ENCODE assay signal across 8 cellular contexts in the genomic region with DNA sequence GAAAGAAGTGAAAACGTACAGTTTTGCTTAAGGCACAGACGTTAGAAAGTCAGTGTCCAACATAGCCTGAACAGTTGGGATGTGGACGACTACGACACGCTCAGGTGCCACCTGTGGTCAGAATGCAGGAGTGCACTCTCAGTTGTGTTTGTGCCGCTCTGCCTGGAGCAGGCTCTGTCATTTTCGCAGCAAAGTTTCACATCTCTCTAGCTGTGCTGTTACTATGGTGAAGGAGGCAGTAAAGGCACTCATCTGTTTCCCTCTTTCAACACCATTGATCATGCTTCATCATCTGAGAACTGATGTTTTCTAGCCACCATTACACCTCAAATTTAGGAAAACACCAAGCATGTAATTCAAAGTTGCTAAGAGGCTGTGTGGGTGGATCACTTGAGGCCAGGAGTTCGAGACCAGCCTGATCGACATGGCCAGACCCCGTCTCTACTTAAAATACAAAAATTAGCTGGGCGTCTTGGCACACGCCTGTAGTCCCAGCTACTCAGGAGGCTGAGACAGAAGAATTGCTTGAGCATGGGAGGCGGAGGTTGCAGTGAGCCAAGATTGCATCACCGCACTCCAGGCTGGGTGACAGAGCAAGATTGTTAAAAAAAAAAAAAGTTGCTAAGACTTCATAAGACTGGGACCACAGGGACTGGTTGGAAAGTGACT.
DNase-seq lines count a peak whose midpoint lies in the region; ATAC-seq lines count a peak whose summit lies in the region.

No MANE protein-coding gene starts in this region.

- H3K36me3 Mint-ChIP-seq in stimulated activated effector memory CD8-positive, alpha-beta T cell treated with anti-CD3 and anti-CD28 coated beads, Interleukin-12 subunit alpha, Interleukin-12 subunit beta, amount 100 ng/mL, for 72 hours, result no peaks in the 10 kb centered on the region

- H3K27ac Mint-ChIP-seq in stimulated activated effector memory CD8-positive, alpha-beta T cell treated with anti-CD3 and anti-CD28 coated beads, Interleukin-12 subunit alpha, Interleukin-12 subunit beta, amount 100 ng/mL, for 72 hours, result no peak overlapping the region

- H3K9me3 Mint-ChIP-seq in stimulated activated effector memory CD8-positive, alpha-beta T cell treated with anti-CD3 and anti-CD28 coated beads, Interleukin-12 subunit alpha, Interleukin-12 subunit beta, amount 100 ng/mL, for 72 hours, result no peaks in the 10 kb centered on the region

- H3K4me1 Mint-ChIP-seq in stimulated activated effector memory CD8-positive, alpha-beta T cell treated with anti-CD3 and anti-CD28 coated beads, Interleukin-12 subunit alpha, Interleukin-12 subunit beta, amount 100 ng/mL, for 72 hours, result peaks cover 27% of the 10 kb centered on the region

- no peak overlapping the region for H3K4me3 Mint-ChIP-seq in stimulated activated effector memory CD8-positive, alpha-beta T cell treated with anti-CD3 and anti-CD28 coated beads, Interleukin-12 subunit alpha, Interleukin-12 subunit beta, amount 100 ng/mL, for 72 hours

- DNase-seq in DMS53 treated with DMSO at 0.1 percent for 48 hours (lab: John Stamatoyannopoulos, UW; ENCODE audit: unreplicated experiment), result peak; percentile 75
- peak; percentile 96 for DNase-seq in GM19240 (ENCODE audit: insufficient read length, low spot score)
- peak; percentile 74 for DNase-seq in NCI-H82 (lab: John Stamatoyannopoulos, UW)
- DNase-seq in activated T-helper 9 cell treated with anti-CD3 and anti-CD28 coated beads, Interleukin-2, amount 50 U/mL, for 16 hours (ENCODE audit: low read depth), result peak; percentile 14
- DNase-seq in iris pigment epithelial cell (ENCODE audit: low read depth), result peak; percentile 28
- DNase-seq in stimulated activated effector memory CD8-positive, alpha-beta T cell treated with anti-CD3 and anti-CD28 coated beads, Interleukin-12 subunit alpha, Interleukin-12 subunit beta, amount 100 ng/mL, for 72 hours (ENCODE audit: low spot score in 2 of 2), result peak; percentile 10 to 63
- no peak for DNase-seq in ecto neural progenitor cell (ENCODE audit: low spot score)

- ATAC-seq in HG03103 (IDR thresholded peaks at IDR 0.05; ENCODE audit: low read depth, unreplicated experiment), result peak; percentile 99
- peak; percentile 94 for ATAC-seq in stimulated activated effector memory CD8-positive, alpha-beta T cell treated with anti-CD3 and anti-CD28 coated beads, Interleukin-12 subunit alpha, Interleukin-12 subunit beta, amount 100 ng/mL, for 72 hours
